ENCODE assay signal across 1 cellular context in the genomic region with DNA sequence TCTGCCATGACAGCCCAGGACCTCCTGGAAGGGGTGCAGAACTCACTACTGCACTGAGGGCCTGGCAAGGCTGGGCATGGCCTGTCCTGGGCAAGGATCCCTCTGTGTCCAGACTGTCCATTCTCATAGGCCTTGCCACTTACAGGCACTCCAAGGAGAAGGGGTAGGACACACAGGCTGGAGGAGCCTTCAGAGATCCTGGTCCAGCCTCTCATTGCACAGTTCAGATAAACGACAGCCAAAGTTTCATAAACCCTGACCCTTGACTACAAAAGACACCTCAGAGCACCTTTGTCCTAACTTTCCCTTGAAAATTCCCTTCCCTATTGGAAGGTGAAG.
TF ChIP-seq lines count a peak whose summit lies in the region.

No MANE protein-coding gene starts in this region.

TF ChIP-seq in K562, 482 proteins besides CTCF, POLR2A, EP300 and RAD21 (continues in another document):
- TF ChIP-seq SMARCA4 (IDR thresholded peaks at IDR 0.05) = no peak
- TF ChIP-seq, protein P1, sequence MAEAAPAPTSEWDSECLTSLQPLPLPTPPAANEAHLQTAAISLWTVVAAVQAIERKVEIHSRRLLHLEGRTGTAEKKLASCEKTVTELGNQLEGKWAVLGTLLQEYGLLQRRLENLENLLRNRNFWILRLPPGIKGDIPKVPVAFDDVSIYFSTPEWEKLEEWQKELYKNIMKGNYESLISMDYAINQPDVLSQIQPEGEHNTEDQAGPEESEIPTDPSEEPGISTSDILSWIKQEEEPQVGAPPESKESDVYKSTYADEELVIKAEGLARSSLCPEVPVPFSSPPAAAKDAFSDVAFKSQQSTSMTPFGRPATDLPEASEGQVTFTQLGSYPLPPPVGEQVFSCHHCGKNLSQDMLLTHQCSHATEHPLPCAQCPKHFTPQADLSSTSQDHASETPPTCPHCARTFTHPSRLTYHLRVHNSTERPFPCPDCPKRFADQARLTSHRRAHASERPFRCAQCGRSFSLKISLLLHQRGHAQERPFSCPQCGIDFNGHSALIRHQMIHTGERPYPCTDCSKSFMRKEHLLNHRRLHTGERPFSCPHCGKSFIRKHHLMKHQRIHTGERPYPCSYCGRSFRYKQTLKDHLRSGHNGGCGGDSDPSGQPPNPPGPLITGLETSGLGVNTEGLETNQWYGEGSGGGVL (CRISPR knock-in tag; IDR thresholded peaks at IDR 0.05) = no peak
- TF ChIP-seq, protein P2, sequence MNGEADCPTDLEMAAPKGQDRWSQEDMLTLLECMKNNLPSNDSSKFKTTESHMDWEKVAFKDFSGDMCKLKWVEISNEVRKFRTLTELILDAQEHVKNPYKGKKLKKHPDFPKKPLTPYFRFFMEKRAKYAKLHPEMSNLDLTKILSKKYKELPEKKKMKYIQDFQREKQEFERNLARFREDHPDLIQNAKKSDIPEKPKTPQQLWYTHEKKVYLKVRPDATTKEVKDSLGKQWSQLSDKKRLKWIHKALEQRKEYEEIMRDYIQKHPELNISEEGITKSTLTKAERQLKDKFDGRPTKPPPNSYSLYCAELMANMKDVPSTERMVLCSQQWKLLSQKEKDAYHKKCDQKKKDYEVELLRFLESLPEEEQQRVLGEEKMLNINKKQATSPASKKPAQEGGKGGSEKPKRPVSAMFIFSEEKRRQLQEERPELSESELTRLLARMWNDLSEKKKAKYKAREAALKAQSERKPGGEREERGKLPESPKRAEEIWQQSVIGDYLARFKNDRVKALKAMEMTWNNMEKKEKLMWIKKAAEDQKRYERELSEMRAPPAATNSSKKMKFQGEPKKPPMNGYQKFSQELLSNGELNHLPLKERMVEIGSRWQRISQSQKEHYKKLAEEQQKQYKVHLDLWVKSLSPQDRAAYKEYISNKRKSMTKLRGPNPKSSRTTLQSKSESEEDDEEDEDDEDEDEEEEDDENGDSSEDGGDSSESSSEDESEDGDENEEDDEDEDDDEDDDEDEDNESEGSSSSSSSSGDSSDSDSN (IDR thresholded peaks at IDR 0.05; ENCODE audit: borderline replicate concordance in 1 of 2, low read depth in 2 of 2, low read length in 2 of 2) = no peak
- TF ChIP-seq AFF1 (IDR thresholded peaks at IDR 0.05; ENCODE audit: low read depth in 1 of 2, partially characterized antibody in 2 of 2) = no peak
- no peak for TF ChIP-seq ZNF445 (CRISPR knock-in tag; IDR thresholded peaks at IDR 0.05; ENCODE audit: low read depth)
- no peak for TF ChIP-seq HMGN3 (IDR thresholded peaks at IDR 0.05; ENCODE audit: borderline replicate concordance, extremely low read depth, insufficient read length, low read depth, low read length)
- no peak for TF ChIP-seq NFE2L1 (tag; IDR thresholded peaks at IDR 0.05; ENCODE audit: borderline replicate concordance, low read depth)
- no peak for TF ChIP-seq PHB (CRISPR knock-in tag; IDR thresholded peaks at IDR 0.05)
- TF ChIP-seq TBL1XR1 (IDR thresholded peaks at IDR 0.05; ENCODE audit: low read length in 2 of 2) = 0 out of 4 replicates have a peak, but pooled peaks of 1 of the 2 experiments have one; percentile 10
- no peak for TF ChIP-seq LARP7 (IDR thresholded peaks at IDR 0.05)
- TF ChIP-seq TAF9B (IDR thresholded peaks at IDR 0.05; ENCODE audit: partially characterized antibody) = no peak
- TF ChIP-seq ZBTB40 (IDR thresholded peaks at IDR 0.05) = no peak
- TF ChIP-seq ZBTB40 (CRISPR knock-in tag; IDR thresholded peaks at IDR 0.05) = no peak
- no peak for TF ChIP-seq MAZ (CRISPR knock-in tag; conservative IDR thresholded peaks at IDR 0.05 in 1 of 2, IDR thresholded peaks at IDR 0.05 in 1 of 2)
- peak; percentile 64 to 70 for TF ChIP-seq NRF1 (conservative IDR thresholded peaks at IDR 0.05 in 1 of 2, IDR thresholded peaks at IDR 0.05 in 1 of 2)
- TF ChIP-seq ZKSCAN3 (CRISPR knock-in tag; IDR thresholded peaks at IDR 0.05) = no peak
- no peak for TF ChIP-seq ZNF124 (CRISPR knock-in tag; IDR thresholded peaks at IDR 0.05)
- TF ChIP-seq CREB3 (tag; conservative IDR thresholded peaks at IDR 0.05; ENCODE audit: low read depth) = 0 out of 2 replicates have a peak, but pooled peaks have one; percentile 11
- TF ChIP-seq TCFL5 (CRISPR knock-in tag; conservative IDR thresholded peaks at IDR 0.05) = no peak
- no peak for TF ChIP-seq KDM2B (CRISPR knock-in tag; IDR thresholded peaks at IDR 0.05)
- TF ChIP-seq TEAD2 (tag; IDR thresholded peaks at IDR 0.05) = no peak
- 0 out of 2 replicates have a peak, but pooled peaks have one; percentile 7 for TF ChIP-seq CTBP1 (IDR thresholded peaks at IDR 0.05; ENCODE audit: borderline replicate concordance)
- TF ChIP-seq TAL1 (IDR thresholded peaks at IDR 0.05) = no peak
- TF ChIP-seq HDAC2 (IDR thresholded peaks at IDR 0.05) = no peak
- no peak for TF ChIP-seq KLF16 (IDR thresholded peaks at IDR 0.05)
- no peak for TF ChIP-seq ZNF583 (CRISPR knock-in tag; IDR thresholded peaks at IDR 0.05)
- TF ChIP-seq XRCC5 (IDR thresholded peaks at IDR 0.05; ENCODE audit: low read depth, low read length) = no peak
- TF ChIP-seq RFX1 (IDR thresholded peaks at IDR 0.05) = no peak
- no peak for TF ChIP-seq ZBTB17 (CRISPR knock-in tag; IDR thresholded peaks at IDR 0.05)
- TF ChIP-seq GATA2 (CRISPR knock-in tag; IDR thresholded peaks at IDR 0.05) = peak; percentile 7; the same call in 1 of the 2 replicates
- no peak for TF ChIP-seq CLOCK (CRISPR knock-in tag; IDR thresholded peaks at IDR 0.05; ENCODE audit: borderline replicate concordance)
- TF ChIP-seq U2AF1 (optimal IDR thresholded peaks at IDR 0.05; ENCODE audit: low read depth, low read length) = no peak
- no peak for TF ChIP-seq RFX5 (IDR thresholded peaks at IDR 0.05; ENCODE audit: low read depth, low read length)
